In the genomic region with DNA sequence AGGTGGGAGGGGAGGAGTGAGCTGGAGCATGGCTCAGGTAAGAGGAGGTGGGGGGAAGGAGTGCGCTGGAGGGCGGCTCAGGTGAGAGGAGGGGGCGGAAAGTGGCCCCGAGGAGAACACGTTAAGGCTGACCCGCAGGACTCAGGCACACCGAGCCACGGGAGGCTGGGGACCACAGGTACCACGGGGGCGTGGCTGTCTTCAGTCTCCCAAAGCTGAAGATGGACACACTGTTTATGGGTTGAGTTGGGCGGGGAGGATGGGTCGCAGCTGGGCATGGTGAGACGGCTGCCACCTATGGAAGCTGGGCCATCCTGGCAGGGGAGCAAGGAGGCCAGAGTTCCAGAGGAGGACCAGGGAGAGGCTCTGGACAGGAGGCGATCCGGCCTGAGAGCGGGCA, we compare ENCODE assay signal across 1 cellular context.
TF ChIP-seq lines count a peak whose summit lies in the region.

No MANE protein-coding gene starts in this region.

TF ChIP-seq in endothelial cell of umbilical vein, 7 proteins besides CTCF, POLR2A, EP300 and RAD21:
- TF ChIP-seq MYC (IDR thresholded peaks at IDR 0.05; ENCODE audit: low read depth, low read length) = no peak
- TF ChIP-seq FOS (IDR thresholded peaks at IDR 0.05; ENCODE audit: borderline replicate concordance, insufficient read depth, low read length) = no peak
- TF ChIP-seq POLR2AphosphoS5 (IDR thresholded peaks at IDR 0.05; ENCODE audit: insufficient read depth, low read depth, low read length) = no peak
- TF ChIP-seq GATA2 (IDR thresholded peaks at IDR 0.05; ENCODE audit: insufficient read depth, insufficient read length, low read depth, low read length) = no peak
- TF ChIP-seq, protein P1, sequence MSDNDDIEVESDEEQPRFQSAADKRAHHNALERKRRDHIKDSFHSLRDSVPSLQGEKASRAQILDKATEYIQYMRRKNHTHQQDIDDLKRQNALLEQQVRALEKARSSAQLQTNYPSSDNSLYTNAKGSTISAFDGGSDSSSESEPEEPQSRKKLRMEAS (IDR thresholded peaks at IDR 0.05; ENCODE audit: insufficient read depth, insufficient read length) = no peak
- TF ChIP-seq EZH2 (IDR thresholded peaks at IDR 0.05; ENCODE audit: borderline replicate concordance, low read depth, low read length, severe bottlenecking) = no peak
- no peak for TF ChIP-seq JUN (IDR thresholded peaks at IDR 0.05; ENCODE audit: borderline replicate concordance, insufficient read depth, insufficient read length, low read depth)
